1 cellular context compared by ENCODE assay signal in the genomic region with DNA sequence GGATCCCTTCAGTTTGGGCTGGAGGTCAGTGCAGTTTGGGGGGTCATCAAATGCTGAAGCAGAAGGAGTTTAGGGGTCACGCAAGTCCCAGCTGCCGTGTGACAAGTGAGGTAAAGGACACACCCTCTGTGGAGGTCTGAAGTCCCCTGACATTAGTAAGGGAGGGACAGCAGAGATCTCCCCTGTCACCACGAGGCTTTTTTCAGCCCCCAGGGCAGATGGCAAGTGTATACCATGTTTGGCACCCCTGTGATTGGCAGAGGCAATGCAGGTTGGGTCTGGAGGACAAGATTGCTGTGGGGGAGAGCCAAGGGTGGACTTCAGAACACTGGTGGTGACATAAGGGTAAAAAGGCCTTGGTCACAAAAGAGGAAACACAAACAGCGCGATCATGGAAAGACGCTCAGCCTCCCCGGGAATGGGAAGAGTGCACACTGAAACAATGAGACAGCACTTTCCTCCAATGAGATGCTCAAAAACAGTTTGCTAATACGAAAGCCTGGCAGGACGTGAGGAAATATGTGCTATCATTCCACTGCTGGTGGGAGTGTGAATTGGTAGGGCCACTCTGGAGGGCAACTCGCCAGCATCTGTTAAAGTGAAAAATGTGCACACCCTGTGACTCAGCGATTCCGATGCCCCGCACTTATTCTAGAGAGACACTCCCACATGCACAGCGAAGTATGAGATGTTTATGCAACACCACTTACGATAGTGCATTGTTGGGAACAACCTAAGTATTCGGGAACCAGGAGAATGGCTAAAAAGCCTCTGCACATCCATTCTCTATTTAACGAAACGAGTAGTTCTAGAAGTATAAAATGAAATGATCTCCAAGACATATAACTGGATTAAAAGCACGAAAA.
TF ChIP-seq lines count a peak whose summit lies in the region.

No MANE protein-coding gene starts in this region.

TF ChIP-seq in GM12878, 131 proteins besides CTCF, POLR2A, EP300 and RAD21 (continued from another document):
- TF ChIP-seq, protein P1, sequence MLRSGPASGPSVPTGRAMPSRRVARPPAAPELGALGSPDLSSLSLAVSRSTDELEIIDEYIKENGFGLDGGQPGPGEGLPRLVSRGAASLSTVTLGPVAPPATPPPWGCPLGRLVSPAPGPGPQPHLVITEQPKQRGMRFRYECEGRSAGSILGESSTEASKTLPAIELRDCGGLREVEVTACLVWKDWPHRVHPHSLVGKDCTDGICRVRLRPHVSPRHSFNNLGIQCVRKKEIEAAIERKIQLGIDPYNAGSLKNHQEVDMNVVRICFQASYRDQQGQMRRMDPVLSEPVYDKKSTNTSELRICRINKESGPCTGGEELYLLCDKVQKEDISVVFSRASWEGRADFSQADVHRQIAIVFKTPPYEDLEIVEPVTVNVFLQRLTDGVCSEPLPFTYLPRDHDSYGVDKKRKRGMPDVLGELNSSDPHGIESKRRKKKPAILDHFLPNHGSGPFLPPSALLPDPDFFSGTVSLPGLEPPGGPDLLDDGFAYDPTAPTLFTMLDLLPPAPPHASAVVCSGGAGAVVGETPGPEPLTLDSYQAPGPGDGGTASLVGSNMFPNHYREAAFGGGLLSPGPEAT (IDR thresholded peaks at IDR 0.05; ENCODE audit: low read depth), result no peak
- TF ChIP-seq SUZ12 (IDR thresholded peaks at IDR 0.05; ENCODE audit: unreplicated experiment) (no peak), IKZF1 (conservative IDR thresholded peaks at IDR 0.05) (peak; percentile 35; the same call in 1 of the 2 replicates), CREM (IDR thresholded peaks at IDR 0.05; ENCODE audit: low read depth) (no peak), CHD1 (IDR thresholded peaks at IDR 0.05; ENCODE audit: low read depth, low read length) (no peak), SMAD1 (IDR thresholded peaks at IDR 0.05; ENCODE audit: low read depth, partially characterized antibody) (no peak), NFYA (IDR thresholded peaks at IDR 0.05; ENCODE audit: borderline replicate concordance, low read depth, low read length) (no peak), ZSCAN29 (IDR thresholded peaks at IDR 0.05) (no peak), BACH1 (IDR thresholded peaks at IDR 0.05; ENCODE audit: borderline replicate concordance) (0 out of 2 replicates have a peak, but pooled peaks have one; percentile 39), LARP7 (IDR thresholded peaks at IDR 0.05) (no peak), MTA3 (IDR thresholded peaks at IDR 0.05; ENCODE audit: borderline replicate concordance, low read length) (no peak; the same call in 1 of the 2 replicates), EZH2 (IDR thresholded peaks at IDR 0.05; ENCODE audit: borderline replicate concordance, control insufficient read depth, low read depth, low read length) (no peak), MYC (IDR thresholded peaks at IDR 0.05; ENCODE audit: insufficient read depth, insufficient read length, insufficient replicate concordance, low read length, severe bottlenecking) (no peak), HDAC6 (IDR thresholded peaks at IDR 0.05; ENCODE audit: unreplicated experiment) (no peak)
- TF ChIP-seq, protein P2, sequence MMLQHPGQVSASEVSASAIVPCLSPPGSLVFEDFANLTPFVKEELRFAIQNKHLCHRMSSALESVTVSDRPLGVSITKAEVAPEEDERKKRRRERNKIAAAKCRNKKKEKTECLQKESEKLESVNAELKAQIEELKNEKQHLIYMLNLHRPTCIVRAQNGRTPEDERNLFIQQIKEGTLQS (IDR thresholded peaks at IDR 0.05; ENCODE audit: borderline replicate concordance, extremely low read depth, low read depth, low read length), result no peak
- TF ChIP-seq, protein P3, sequence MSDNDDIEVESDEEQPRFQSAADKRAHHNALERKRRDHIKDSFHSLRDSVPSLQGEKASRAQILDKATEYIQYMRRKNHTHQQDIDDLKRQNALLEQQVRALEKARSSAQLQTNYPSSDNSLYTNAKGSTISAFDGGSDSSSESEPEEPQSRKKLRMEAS (IDR thresholded peaks at IDR 0.05; ENCODE audit: low read depth, low read length), result no peak
